13 cellular contexts compared by ENCODE assay signal in the genomic region with DNA sequence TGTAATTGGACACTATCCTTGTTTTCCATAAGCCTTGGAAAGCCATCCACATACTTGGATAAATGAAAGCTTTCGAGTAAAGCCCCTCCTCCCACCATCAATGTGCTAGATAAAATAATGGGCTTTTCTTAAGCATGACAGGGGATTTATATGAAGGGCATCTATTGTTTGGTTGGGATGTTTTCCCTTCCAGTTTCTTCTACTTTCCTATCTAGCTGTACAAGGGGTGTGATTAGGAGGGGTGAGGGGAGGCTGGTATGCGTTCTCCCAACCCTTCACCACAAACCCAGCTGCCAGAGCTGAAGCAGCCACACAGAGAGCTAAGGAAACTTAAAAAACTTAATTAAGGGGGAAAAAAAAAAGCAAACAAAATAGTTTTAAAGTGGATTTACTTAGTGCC.
"Had no signal": no experiment of that assay in that cellular context is flagged by ENCODE, and none has a peak within 500 bp of the region (broad histone marks: within the 10 kb centered on the region; RNA-seq: fewer than 3 reads in every experiment).

No MANE protein-coding gene starts in this region.

- DNase-seq: activated B cell treated with CpG ODN at 0.5 μM for 24 hours; activated naive CD4-positive, alpha-beta T cell treated with anti-CD3 and anti-CD28 coated beads, Interleukin-2, amount 10 ng/mL, durations not matched to agents 7 days and 5 days; activated T-cell treated with anti-CD3 and anti-CD28 coated beads for 4 hours; foreskin keratinocyte; heart left ventricle; islet precursor cell; mammary epithelial cell; nephron progenitor cell; sigmoid colon; stimulated activated CD4-positive, alpha-beta T cell treated with anti-CD3 and anti-CD28 coated beads, Interleukin-4, amount 100 ng/mL, for 4 hours; stomach had no signal

- H3K4me3 ChIP-seq: heart left ventricle, sigmoid colon, stomach, thoracic aorta had no signal

- ATAC-seq: foreskin keratinocyte, heart left ventricle, left lobe of liver had no signal
